ENCODE assay signal across 13 cellular contexts in genomic region chr13:42525035-42525504, GRCh38. TPM values are rescaled to one million over a fixed set of nuclear protein-coding genes. Genes with fewer than 3 reads are reported as not detected.
A peak's percentile ranks its signal among the peaks of the same experiment; 100 is the strongest.
DNase-seq lines count a peak whose midpoint lies in the region; ATAC-seq and TF ChIP-seq lines count a peak whose summit lies in the region.
"Had no signal": no experiment of that assay in that cellular context is flagged by ENCODE, and none has a peak within 500 bp of the region (broad histone marks: within the 10 kb centered on the region; RNA-seq: fewer than 3 reads in every experiment).

No MANE protein-coding gene starts in this region.

- peak overlapping the region; percentile 87 for H3K27ac Mint-ChIP-seq in Calu3 (ENCODE audit: unreplicated experiment)
- H3K27ac Mint-ChIP-seq in activated T-helper 2 cell treated with anti-CD3 and anti-CD28 coated beads, Interferon-gamma antibody, Interleukin-2, Interleukin-4, amounts not matched to agents 10 μg/mL and 5 μg/mL and 100 μg/mL, durations not matched to agents 14 hours and 24 hours and 36 hours: no peak overlapping the region
- H3K27ac Mint-ChIP-seq: B cell; stimulated activated naive CD8-positive, alpha-beta T cell treated with anti-CD3 and anti-CD28 coated beads, Interleukin-15, amount 100 ng/mL, for 72 hours had no signal

- intact Hi-C loops in Calu3 (cut with micrococcal nuclease; ENCODE audit: unreplicated experiment): no loop called here
- intact Hi-C loops in left colon (cut with DNase I, micrococcal nuclease): no loop called here
- intact Hi-C loops in activated T-helper 2 cell treated with anti-CD3 and anti-CD28 coated beads, Interferon-gamma antibody, Interleukin-2, Interleukin-4, amounts not matched to agents 10 μg/mL and 5 μg/mL and 100 μg/mL, durations not matched to agents 14 hours and 24 hours and 36 hours (cut with micrococcal nuclease): no loop called here

- H3K9me3 Mint-ChIP-seq in Calu3 (ENCODE audit: low read depth, unreplicated experiment): no peaks in the 10 kb centered on the region
- H3K9me3 Mint-ChIP-seq in activated T-helper 2 cell treated with anti-CD3 and anti-CD28 coated beads, Interferon-gamma antibody, Interleukin-2, Interleukin-4, amounts not matched to agents 10 μg/mL and 5 μg/mL and 100 μg/mL, durations not matched to agents 14 hours and 24 hours and 36 hours: peaks cover 22% of the 10 kb centered on the region

- ATAC-seq in HG02970 (IDR thresholded peaks at IDR 0.05; ENCODE audit: low FRiP score, unreplicated experiment): peak; percentile 23
- peak; percentile 81 for ATAC-seq in left colon
- ATAC-seq in GM18519 (IDR thresholded peaks at IDR 0.05; ENCODE audit: low FRiP score, unreplicated experiment): no peak
- ATAC-seq: stimulated activated naive CD8-positive, alpha-beta T cell treated with anti-CD3 and anti-CD28 coated beads, Interleukin-15, amount 100 ng/mL, for 72 hours had no signal

- TF ChIP-seq CTCF in Calu3 (IDR thresholded peaks at IDR 0.05; ENCODE audit: unreplicated experiment): no peak

- H3K4me1 Mint-ChIP-seq in Calu3 (ENCODE audit: low read depth, unreplicated experiment): peaks cover 25% of the 10 kb centered on the region
- no peaks in the 10 kb centered on the region for H3K4me1 Mint-ChIP-seq in activated T-helper 2 cell treated with anti-CD3 and anti-CD28 coated beads, Interferon-gamma antibody, Interleukin-2, Interleukin-4, amounts not matched to agents 10 μg/mL and 5 μg/mL and 100 μg/mL, durations not matched to agents 14 hours and 24 hours and 36 hours (ENCODE audit: low read depth)
- H3K4me1 Mint-ChIP-seq: stimulated activated naive CD8-positive, alpha-beta T cell treated with anti-CD3 and anti-CD28 coated beads, Interleukin-15, amount 100 ng/mL, for 72 hours had no signal

- peak; percentile 20 for DNase-seq in Calu3
- peak; percentile 31 for DNase-seq in astrocyte of the hippocampus (ENCODE audit: low read depth, low spot score)
- no peak for DNase-seq in left colon
- no peak for DNase-seq in activated naive CD4-positive, alpha-beta T cell (lab: John Stamatoyannopoulos, UW)
- DNase-seq in DMS153 treated with DMSO at 0.1 percent for 48 hours (lab: John Stamatoyannopoulos, UW; ENCODE audit: unreplicated experiment): no peak
- no peak for DNase-seq in activated T-helper 2 cell treated with anti-CD3 and anti-CD28 coated beads, Interferon-gamma antibody, Interleukin-2, Interleukin-4, amounts not matched to agents 10 μg/mL and 5 μg/mL and 100 μg/mL, durations not matched to agents 14 hours and 24 hours and 36 hours (ENCODE audit: low spot score)
- DNase-seq: activated naive CD8-positive, alpha-beta T cell treated with anti-CD3 and anti-CD28 coated beads, Interleukin-2, amount 50 U/mL, for 24 hours; NCI-H2107; SIG-M5; stimulated activated naive CD8-positive, alpha-beta T cell treated with anti-CD3 and anti-CD28 coated beads, Interleukin-15, amount 100 ng/mL, for 72 hours had no signal

- CTCF ChIA-PET in Calu3 (lab: Charles Lee): no interaction called here

- peak overlapping the region; percentile 32 for H3K4me3 Mint-ChIP-seq in Calu3 (ENCODE audit: low read depth, unreplicated experiment)
- H3K4me3 Mint-ChIP-seq in activated T-helper 2 cell treated with anti-CD3 and anti-CD28 coated beads, Interferon-gamma antibody, Interleukin-2, Interleukin-4, amounts not matched to agents 10 μg/mL and 5 μg/mL and 100 μg/mL, durations not matched to agents 14 hours and 24 hours and 36 hours (ENCODE audit: low read depth): no peak overlapping the region
- H3K4me3 Mint-ChIP-seq: activated naive CD8-positive, alpha-beta T cell treated with anti-CD3 and anti-CD28 coated beads, Interleukin-2, amount 50 U/mL, for 24 hours; stimulated activated naive CD8-positive, alpha-beta T cell treated with anti-CD3 and anti-CD28 coated beads, Interleukin-15, amount 100 ng/mL, for 72 hours had no signal

- BruUV-seq in Calu3 (replicated peaks; lab: Mats Ljungman, UMichigan): no TSS peak

- no peaks in the 10 kb centered on the region for H3K27me3 Mint-ChIP-seq in Calu3 (ENCODE audit: unreplicated experiment)
- H3K27me3 Mint-ChIP-seq in activated T-helper 2 cell treated with anti-CD3 and anti-CD28 coated beads, Interferon-gamma antibody, Interleukin-2, Interleukin-4, amounts not matched to agents 10 μg/mL and 5 μg/mL and 100 μg/mL, durations not matched to agents 14 hours and 24 hours and 36 hours (ENCODE audit: low read depth): no peaks in the 10 kb centered on the region
- H3K27me3 Mint-ChIP-seq: B cell; stimulated activated naive CD8-positive, alpha-beta T cell treated with anti-CD3 and anti-CD28 coated beads, Interleukin-15, amount 100 ng/mL, for 72 hours had no signal

- no peaks in the 10 kb centered on the region for H3K36me3 Mint-ChIP-seq in Calu3 (ENCODE audit: insufficient read depth, unreplicated experiment)
- peaks cover 4% of the 10 kb centered on the region for H3K36me3 Mint-ChIP-seq in activated T-helper 2 cell treated with anti-CD3 and anti-CD28 coated beads, Interferon-gamma antibody, Interleukin-2, Interleukin-4, amounts not matched to agents 10 μg/mL and 5 μg/mL and 100 μg/mL, durations not matched to agents 14 hours and 24 hours and 36 hours (ENCODE audit: low read depth)

RNA-seq across cellular contexts. Expression of gene TNFSF11, which starts 48.9 kb away (rescaled TPM):
- total RNA-seq in Calu3 (2022): 0.26 TPM in 1 of 2 replicates, not detected in the other
- under 1 TPM; 0.49 to 0.81 TPM for total RNA-seq in left colon
- 4.4 and 5.0 TPM in 2 replicates for total RNA-seq in activated T-helper 2 cell treated with anti-CD3 and anti-CD28 coated beads, Interferon-gamma antibody, Interleukin-2, Interleukin-4, amounts not matched to agents 10 μg/mL and 5 μg/mL and 100 μg/mL, durations not matched to agents 14 hours and 24 hours and 36 hours
- total RNA-seq: B cell had no signal

Comparison
In these comparisons a context has a peak if more than half of its experiments do, and no peak if none do; other contexts are left out.
1. DNase-seq: peak in Calu3 (single experiment) and astrocyte of the hippocampus (single experiment); none in left colon (0 of 2), activated naive CD4-positive, alpha-beta T cell (0 of 4), DMS153 treated with DMSO at 0.1 percent for 48 hours (single experiment) and activated T-helper 2 cell treated with anti-CD3 and anti-CD28 coated beads, Interferon-gamma antibody, Interleukin-2, Interleukin-4, amounts not matched to agents 10 μg/mL and 5 μg/mL and 100 μg/mL, durations not matched to agents 14 hours and 24 hours and 36 hours (single experiment).